In genomic region chr5:115494570-115495289, GRCh38 we compare ENCODE assay signal across 13 cellular contexts.
DNase-seq lines count a peak whose midpoint lies in the region; ATAC-seq lines count a peak whose summit lies in the region.
"Had no signal": no experiment of that assay in that cellular context is flagged by ENCODE, and none has a peak within 500 bp of the region (broad histone marks: within the 10 kb centered on the region; RNA-seq: fewer than 3 reads in every experiment).

No MANE protein-coding gene starts in this region.

- peak; percentile 61 for DNase-seq in EH (ENCODE audit: low read depth)
- DNase-seq in fibroblast of peridontal ligament (ENCODE audit: extremely low read depth) = peak; percentile 37
- DNase-seq in stimulated activated naive CD4-positive, alpha-beta T cell (lab: John Stamatoyannopoulos, UW) = no peak
- DNase-seq in medulla oblongata (ENCODE audit: extremely low spot score) = no peak
- no peak for DNase-seq in SKM-1 treated with dmso at 0.1 percent for 144 hours (lab: John Stamatoyannopoulos, UW; ENCODE audit: unreplicated experiment)
- DNase-seq: effector CD8-positive, alpha-beta T cell; mucosa of descending colon; NCI-H1930; sigmoid colon; upper lobe of left lung had no signal

- ATAC-seq in GM19463 (IDR thresholded peaks at IDR 0.05; ENCODE audit: unreplicated experiment) (peak; percentile 56), HG03520 (IDR thresholded peaks at IDR 0.05; ENCODE audit: unreplicated experiment) (peak; percentile 55), HG03095 (IDR thresholded peaks at IDR 0.05; ENCODE audit: unreplicated experiment) (no peak)
- ATAC-seq: mucosa of descending colon had no signal

Comparison
In these comparisons a context has a peak if more than half of its experiments do, and no peak if none do; other contexts are left out.
1. DNase-seq: peak in EH (single experiment) and fibroblast of peridontal ligament (single experiment); none in stimulated activated naive CD4-positive, alpha-beta T cell (0 of 6), medulla oblongata (single experiment) and SKM-1 treated with dmso at 0.1 percent for 144 hours (single experiment).